17 cellular contexts compared by ENCODE assay signal in genomic region chr10:2246747-2247146, GRCh38.
DNase-seq lines count a peak whose midpoint lies in the region; ATAC-seq, FAIRE-seq and TF ChIP-seq lines count a peak whose summit lies in the region.
"Had no signal": no experiment of that assay in that cellular context is flagged by ENCODE, and none has a peak within 500 bp of the region (broad histone marks: within the 10 kb centered on the region; RNA-seq: fewer than 3 reads in every experiment).

No MANE protein-coding gene starts in this region.

- no peaks in the 10 kb centered on the region for H3K27me3 ChIP-seq in bronchial epithelial cell (ENCODE audit: control insufficient read depth, insufficient read depth, low read length)

- no peaks in the 10 kb centered on the region for H3K36me3 ChIP-seq in bronchial epithelial cell (ENCODE audit: control insufficient read depth, insufficient read depth, low read length)
- H3K36me3 ChIP-seq: HAP-1 had no signal

- no peak overlapping the region for H3K4me3 ChIP-seq in bronchial epithelial cell (ENCODE audit: low read depth, low read length)
- H3K4me3 ChIP-seq: HAP-1 had no signal

- peak; percentile 44 for ATAC-seq in esophagus mucosa
- no peak for ATAC-seq in GM18867 (IDR thresholded peaks at IDR 0.05; ENCODE audit: unreplicated experiment)
- no peak for ATAC-seq in GM18517 (IDR thresholded peaks at IDR 0.05; ENCODE audit: unreplicated experiment)

- no peak for FAIRE-seq in bronchial epithelial cell (lab: Jason Lieb, UNC)
- FAIRE-seq: A204.1, D721Med, GM12892, GM18507 had no signal

- DNase-seq in HPDE6-E6E7 (ENCODE audit: extremely low spot score) = peak; percentile 9
- peak; percentile 13 for DNase-seq in M059J (ENCODE audit: low read depth)
- DNase-seq in bronchial epithelial cell (ENCODE audit: low read depth) = peak; percentile 81
- DNase-seq in activated T-cell treated with anti-CD3 and anti-CD28 coated beads for 4 hours = no peak
- no peak for DNase-seq in NOMO-1 treated with DMSO at 0.1 percent for 48 hours (lab: John Stamatoyannopoulos, UW; ENCODE audit: unreplicated experiment)
- DNase-seq: ACHN; Caco-2; CD4-positive, alpha-beta T cell; GDM1 had no signal

- no peak for TF ChIP-seq CTCF in bronchial epithelial cell (IDR thresholded peaks at IDR 0.05; ENCODE audit: insufficient read depth, low read length, severe bottlenecking)

Comparison
In these comparisons a context has a peak if more than half of its experiments do, and no peak if none do; other contexts are left out.
1. DNase-seq: peak in HPDE6-E6E7 (single experiment), M059J (single experiment) and bronchial epithelial cell (single experiment); none in activated T-cell treated with anti-CD3 and anti-CD28 coated beads for 4 hours (single experiment) and NOMO-1 treated with DMSO at 0.1 percent for 48 hours (single experiment).